15 cellular contexts compared by ENCODE assay signal in genomic region chr7:79182283-79182682, GRCh38.
A peak's percentile ranks its signal among the peaks of the same experiment; 100 is the strongest.
DNase-seq lines count a peak whose midpoint lies in the region; ATAC-seq and TF ChIP-seq lines count a peak whose summit lies in the region.
"Had no signal": no experiment of that assay in that cellular context is flagged by ENCODE, and none has a peak within 500 bp of the region (broad histone marks: within the 10 kb centered on the region; RNA-seq: fewer than 3 reads in every experiment).

No MANE protein-coding gene starts in this region.

- no peaks in the 10 kb centered on the region for H3K27me3 ChIP-seq in BJ (ENCODE audit: control insufficient read depth, insufficient read depth, low read length)

- H3K4me3 ChIP-seq in BJ (ENCODE audit: low read depth, low read length) (no peak overlapping the region), choroid plexus epithelial cell (ENCODE audit: low read depth, low read length) (no peak overlapping the region)

- no peak for TF ChIP-seq CTCF in BJ (IDR thresholded peaks at IDR 0.05; ENCODE audit: insufficient read depth, low read depth, low read length)
- TF ChIP-seq CTCF in choroid plexus epithelial cell (conservative IDR thresholded peaks at IDR 0.05; ENCODE audit: low read depth, low read length) = no peak

- H3K36me3 ChIP-seq in BJ (ENCODE audit: control insufficient read depth, insufficient read depth, low read length) = no peaks in the 10 kb centered on the region

- POLR2A ChIA-PET in BJ (lab: Charles Lee) = no interaction called here

- DNase-seq in BJ (ENCODE audit: low read depth) (peak; percentile 17), NCI-H1048 (lab: John Stamatoyannopoulos, UW) (peak; percentile 12), choroid plexus epithelial cell (ENCODE audit: low read depth) (peak; percentile 95), left kidney (ENCODE audit: low read depth, low spot score) (peak; percentile 12), SHP77 treated with DMSO at 0.1 percent for 48 hours (lab: John Stamatoyannopoulos, UW) (no peak), NCI-H1105 treated with DMSO at 0.1 percent for 48 hours (lab: John Stamatoyannopoulos, UW) (no peak), NAMALWA (ENCODE audit: low spot score) (no peak)
- DNase-seq: activated CD4-positive, alpha-beta T cell treated with anti-CD3 and anti-CD28 coated beads for 36 hours; activated naive CD8-positive, alpha-beta T cell treated with anti-CD3 and anti-CD28 coated beads, Interleukin-2, amount 10 ng/mL, durations not matched to agents 7 days and 5 days; activated T-cell treated with anti-CD3 and anti-CD28 coated beads, Interleukin-2, amount 50 U/mL, for 1 hour; cortex of kidney; NCI-H1694; NCI-H524; T-helper 17 cell had no signal

- no peak for ATAC-seq in GM18868 (IDR thresholded peaks at IDR 0.05; ENCODE audit: unreplicated experiment)
- ATAC-seq: activated CD4-positive, alpha-beta T cell treated with anti-CD3 and anti-CD28 coated beads for 36 hours; T-helper 17 cell had no signal

- CTCF ChIA-PET in BJ (lab: Yijun Ruan, JAX) = no interaction called here

Comparison
In these comparisons a context has a peak if more than half of its experiments do, and no peak if none do; other contexts are left out.
1. DNase-seq: peak in BJ (single experiment), NCI-H1048 (single experiment), choroid plexus epithelial cell (single experiment) and left kidney (single experiment); none in SHP77 treated with DMSO at 0.1 percent for 48 hours (single experiment), NCI-H1105 treated with DMSO at 0.1 percent for 48 hours (single experiment) and NAMALWA (single experiment).